In genomic region chr6:56955171-56956155, GRCh38 we compare ENCODE assay signal across 8 cellular contexts. TPM values are rescaled to one million over a fixed set of nuclear protein-coding genes. Genes with fewer than 3 reads are reported as not detected.
DNase-seq lines count a peak whose midpoint lies in the region; ATAC-seq and TF ChIP-seq lines count a peak whose summit lies in the region.

No MANE protein-coding gene starts in this region.

- peak; percentile 75 for TF ChIP-seq CTCF in glutamatergic neuron (IDR thresholded peaks at IDR 0.05; ENCODE audit: partially characterized antibody, unreplicated experiment)
- TF ChIP-seq CTCF in omental fat pad (IDR thresholded peaks at IDR 0.05) = peak in 1 of 3 donors; percentile 14
- TF ChIP-seq CTCF in upper lobe of left lung (IDR thresholded peaks at IDR 0.05) = peak; percentile 49 to 69 (median 60)

- DNase-seq in KBM-7 = peak; percentile 96
- DNase-seq in RPMI7951 (ENCODE audit: low read depth) = peak; percentile 90
- peak; percentile 60 to 80 for DNase-seq in activated naive CD4-positive, alpha-beta T cell treated with anti-CD3 and anti-CD28 coated beads, Interleukin-2, amount 50 U/mL, for 72 hours (ENCODE audit: low spot score in 2 of 2)
- peak; percentile 93 for DNase-seq in glutamatergic neuron
- peak; percentile 60 for DNase-seq in omental fat pad (ENCODE audit: low spot score)
- peak; percentile 67 to 95 for DNase-seq in upper lobe of left lung

- H3K27me3 ChIP-seq in upper lobe of left lung = peaks cover 0 to 17% (median 4%) of the 10 kb centered on the region in 4 donors

- H3K27me3 Mint-ChIP-seq in glutamatergic neuron (ENCODE audit: unreplicated experiment) = peaks cover 2% of the 10 kb centered on the region

- H3K4me3 ChIP-seq in upper lobe of left lung = peak overlapping the region; percentile 22 to 79 (median 63)

- WGBS in upper lobe of left lung, 2 donors = 1% methylated on average over 15 to 28 of the region's 57 CpGs

- H3K27ac ChIP-seq in upper lobe of left lung = peak overlapping the region in 1 of 4 donors; percentile 62

- H3K9me3 Mint-ChIP-seq in activated naive CD4-positive, alpha-beta T cell treated with anti-CD3 and anti-CD28 coated beads, Interleukin-2, amount 50 U/mL, for 72 hours = no peaks in the 10 kb centered on the region
- H3K9me3 Mint-ChIP-seq in glutamatergic neuron (ENCODE audit: unreplicated experiment) = no peaks in the 10 kb centered on the region

- no peak for TF ChIP-seq POLR2A in upper lobe of left lung (IDR thresholded peaks at IDR 0.05)

- H3K9me3 ChIP-seq in ES-I3 (ENCODE audit: control insufficient read depth, insufficient read depth, low read length) (no peaks in the 10 kb centered on the region), upper lobe of left lung (no peaks in the 10 kb centered on the region)

- peaks cover 5 to 16% of the 10 kb centered on the region in 2 donors for H3K36me3 Mint-ChIP-seq in activated naive CD4-positive, alpha-beta T cell treated with anti-CD3 and anti-CD28 coated beads, Interleukin-2, amount 50 U/mL, for 72 hours
- no peaks in the 10 kb centered on the region for H3K36me3 Mint-ChIP-seq in glutamatergic neuron (ENCODE audit: unreplicated experiment)

- peak overlapping the region; percentile 74 for H3K4me3 Mint-ChIP-seq in glutamatergic neuron (ENCODE audit: unreplicated experiment)

- H3K4me1 Mint-ChIP-seq in glutamatergic neuron (ENCODE audit: low read depth, unreplicated experiment) = peaks cover 2% of the 10 kb centered on the region

- TF ChIP-seq EP300 in upper lobe of left lung (IDR thresholded peaks at IDR 0.05) = no peak

- peak overlapping the region; percentile 75 for H3K9ac ChIP-seq in ES-I3 (ENCODE audit: low read depth, low read length)

- peak; percentile 74 for ATAC-seq in GM21723 (IDR thresholded peaks at IDR 0.05; ENCODE audit: unreplicated experiment)
- peak; percentile 63 to 74 for ATAC-seq in activated naive CD4-positive, alpha-beta T cell treated with anti-CD3 and anti-CD28 coated beads, Interleukin-2, amount 50 U/mL, for 72 hours
- peak; percentile 88 for ATAC-seq in omental fat pad (ENCODE audit: low FRiP score)
- ATAC-seq in upper lobe of left lung (ENCODE audit: low FRiP score in 2 of 2) = peak; percentile 80 to 86

- H3K4me1 ChIP-seq in ES-I3 (ENCODE audit: insufficient read depth, low read length) (peaks cover 4% of the 10 kb centered on the region; the same call in 1 of the 2 replicates), upper lobe of left lung (peaks cover 13 to 30% (median 20%) of the 10 kb centered on the region in 4 donors)

- H3K36me3 ChIP-seq in ES-I3 (ENCODE audit: insufficient read depth, low read length) = no peaks in the 10 kb centered on the region; the same call in 1 of the 2 replicates
- no peaks in the 10 kb centered on the region for H3K36me3 ChIP-seq in upper lobe of left lung

- in situ Hi-C loops in KBM-7 (cut with MboI; ENCODE audit: low pct_unique_long_range_greater_than_20kb, low sequenced_read_pairs) = no loop called here

- H3K27ac Mint-ChIP-seq in activated naive CD4-positive, alpha-beta T cell treated with anti-CD3 and anti-CD28 coated beads, Interleukin-2, amount 50 U/mL, for 72 hours = peak overlapping the region in 1 of 2 donors; percentile 27
- peak overlapping the region; percentile 10 for H3K27ac Mint-ChIP-seq in glutamatergic neuron (ENCODE audit: unreplicated experiment)

RNA-seq across cellular contexts. Expression of gene BEND6, which starts 0.6 kb away (rescaled TPM):
- total RNA-seq in RPMI7951 (2014; rRNA removed; shearing (Covaris generic)) = 21.6 and 24.6 TPM in 2 replicates
- total RNA-seq in activated naive CD4-positive, alpha-beta T cell treated with anti-CD3 and anti-CD28 coated beads, Interleukin-2, amount 50 U/mL, for 72 hours = not detected
- 1.2 TPM for total RNA-seq in glutamatergic neuron (ENCODE audit: unreplicated experiment)
- total RNA-seq in omental fat pad = 1 to 10 TPM in 1 of 4 donors, under 1 TPM in 2, not detected in 1; 0.44 to 1.0 (median 0.72) TPM
- 1 to 10 TPM in 1 of 6 donors, under 1 TPM in 2, not detected in 3; 0.29 to 1.1 (median 0.30) TPM for total RNA-seq in upper lobe of left lung
